26 cellular contexts compared by ENCODE assay signal in the genomic region with DNA sequence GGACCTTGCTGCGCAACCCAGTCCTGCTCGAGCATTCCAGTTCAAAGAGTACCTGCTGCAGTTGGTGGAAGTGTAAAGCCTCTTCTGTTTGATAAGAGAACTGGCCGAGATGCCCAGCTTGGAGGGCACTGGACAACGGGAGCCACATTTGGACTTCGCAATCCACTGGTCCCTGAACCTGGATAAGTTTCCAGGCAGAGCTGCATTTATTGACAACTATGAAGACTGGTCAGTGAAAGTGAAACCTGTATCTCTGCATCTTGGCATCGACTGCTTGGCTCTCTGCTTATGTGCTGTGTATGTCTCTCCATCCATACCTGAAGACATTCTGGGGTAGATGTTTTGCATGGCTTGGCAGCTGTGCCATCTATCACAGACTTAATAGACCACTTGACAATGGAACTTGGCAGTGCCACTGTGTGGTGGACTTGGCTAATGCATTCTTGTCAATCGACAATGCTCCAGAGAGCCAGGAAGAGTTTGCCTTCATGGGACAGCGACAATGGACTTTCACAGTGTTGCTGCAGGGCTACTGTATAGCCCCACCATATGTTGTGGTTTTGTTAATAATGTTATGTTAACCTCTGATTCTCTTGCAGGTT. TPM values are rescaled to one million over a fixed set of nuclear protein-coding genes. Genes with fewer than 3 reads are reported as not detected.
"Had no signal": no experiment of that assay in that cellular context is flagged by ENCODE, and none has a peak within 500 bp of the region (broad histone marks: within the 10 kb centered on the region; RNA-seq: fewer than 3 reads in every experiment).

No MANE protein-coding gene starts in this region.

- H3K36me3 ChIP-seq: brain microvascular endothelial cell, esophagus squamous epithelium, sigmoid colon, spleen, stomach had no signal

- H3K9me3 Mint-ChIP-seq: activated naive CD8-positive, alpha-beta T cell treated with anti-CD3 and anti-CD28 coated beads for 36 hours; activated T-cell treated with anti-CD3 and anti-CD28 coated beads, Interleukin-2, amount 50 U/mL, for 72 hours; WTC11 had no signal

- H3K4me1 ChIP-seq: psoas muscle, sigmoid colon, spleen, stomach had no signal

- H3K36me3 Mint-ChIP-seq: activated naive CD8-positive, alpha-beta T cell treated with anti-CD3 and anti-CD28 coated beads for 36 hours; WTC11 had no signal

- ATAC-seq: activated CD8-positive, alpha-beta T cell treated with anti-CD3 and anti-CD28 coated beads, Interleukin-2, amount 10 ng/mL, durations not matched to agents 7 days and 5 days; activated T-cell treated with anti-CD3 and anti-CD28 coated beads, Interleukin-2, amount 50 U/mL, for 72 hours; psoas muscle; WTC11 had no signal

- H3K27ac ChIP-seq: brain microvascular endothelial cell, esophagus squamous epithelium, psoas muscle, sigmoid colon, spleen, stomach had no signal

- FAIRE-seq: endothelial cell of umbilical vein, kidney, TTC549, urothelium cell line had no signal

- H3K4me3 ChIP-seq: esophagus squamous epithelium, psoas muscle, sigmoid colon, spleen, stomach had no signal

- H3K27me3 Mint-ChIP-seq: activated naive CD8-positive, alpha-beta T cell treated with anti-CD3 and anti-CD28 coated beads for 36 hours had no signal

- H3K27me3 ChIP-seq: brain microvascular endothelial cell, esophagus squamous epithelium, sigmoid colon, spleen, stomach had no signal

- H3K4me3 Mint-ChIP-seq: activated CD8-positive, alpha-beta T cell treated with anti-CD3 and anti-CD28 coated beads, Interleukin-2, amount 10 ng/mL, durations not matched to agents 7 days and 5 days; activated naive CD8-positive, alpha-beta T cell treated with anti-CD3 and anti-CD28 coated beads for 36 hours; activated T-cell treated with anti-CD3 and anti-CD28 coated beads, Interleukin-2, amount 50 U/mL, for 72 hours; WTC11 had no signal

- DNase-seq: activated CD4-positive, alpha-beta T cell treated with anti-CD3 and anti-CD28 coated beads for 4 hours; activated CD8-positive, alpha-beta memory T cell treated with anti-CD3 and anti-CD28 coated beads, Interleukin-2, amount 50 U/mL, for 48 hours; activated CD8-positive, alpha-beta T cell treated with anti-CD3 and anti-CD28 coated beads, Interleukin-2, amount 10 ng/mL, durations not matched to agents 7 days and 5 days; activated gamma-delta T cell; activated naive CD8-positive, alpha-beta T cell treated with anti-CD3 and anti-CD28 coated beads for 36 hours; activated T-cell treated with anti-CD3 and anti-CD28 coated beads, Interleukin-2, amount 50 U/mL, for 72 hours; brain microvascular endothelial cell; cortex of kidney; effector CD8-positive, alpha-beta T cell; esophagus squamous epithelium; hippocampal formation; kidney; psoas muscle; sigmoid colon; spleen; stomach; T-helper 2 cell had no signal

- H3K4me1 Mint-ChIP-seq: activated naive CD8-positive, alpha-beta T cell treated with anti-CD3 and anti-CD28 coated beads for 36 hours; WTC11 had no signal

- H3K9me3 ChIP-seq: esophagus squamous epithelium, psoas muscle, sigmoid colon, spleen, stomach had no signal

- H3K27ac Mint-ChIP-seq: activated CD8-positive, alpha-beta T cell treated with anti-CD3 and anti-CD28 coated beads, Interleukin-2, amount 10 ng/mL, durations not matched to agents 7 days and 5 days; activated naive CD8-positive, alpha-beta T cell treated with anti-CD3 and anti-CD28 coated beads for 36 hours; activated T-cell treated with anti-CD3 and anti-CD28 coated beads, Interleukin-2, amount 50 U/mL, for 72 hours; WTC11 had no signal

RNA-seq across cellular contexts. Expression of a gene that starts 48.7 kb away (rescaled TPM):
- total RNA-seq: activated CD8-positive, alpha-beta T cell treated with anti-CD3 and anti-CD28 coated beads, Interleukin-2, amount 10 ng/mL, durations not matched to agents 7 days and 5 days; activated naive CD8-positive, alpha-beta T cell treated with anti-CD3 and anti-CD28 coated beads for 36 hours; activated T-cell treated with anti-CD3 and anti-CD28 coated beads, Interleukin-2, amount 50 U/mL, for 72 hours; endothelial cell of umbilical vein; esophagus squamous epithelium; fibroblast of villous mesenchyme; kidney; lower leg skin; mesenteric fat pad; omental fat pad; psoas muscle; sigmoid colon; spleen; stomach had no signal
- polyA plus RNA-seq: endothelial cell of umbilical vein, neural cell, psoas muscle, sigmoid colon, stomach had no signal
